ENCODE assay signal across 8 cellular contexts in the genomic region with DNA sequence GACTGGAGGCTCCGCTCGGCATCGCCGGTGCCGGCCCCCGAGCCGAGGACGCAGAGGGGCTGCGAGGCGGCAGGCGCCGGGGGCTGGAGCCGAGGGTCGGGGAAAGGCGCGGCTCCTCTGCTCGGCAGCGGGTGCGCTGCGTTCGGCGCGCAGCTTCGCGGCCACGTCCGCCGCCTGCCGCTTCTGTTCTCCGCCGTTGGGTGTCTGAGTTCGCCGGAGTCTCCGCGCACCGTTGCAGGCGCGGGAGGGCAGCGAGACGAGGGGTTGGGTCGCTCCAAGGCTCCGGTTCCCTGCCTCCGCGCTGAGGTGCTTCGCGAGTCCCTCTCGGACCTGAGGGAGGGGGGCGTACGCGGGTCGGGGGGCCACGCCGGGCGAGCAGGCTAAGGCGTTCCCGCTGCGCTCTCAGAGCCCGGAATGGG. TPM values are rescaled to one million over a fixed set of nuclear protein-coding genes. Genes with fewer than 3 reads are reported as not detected.
DNase-seq lines count a peak whose midpoint lies in the region; ATAC-seq, FAIRE-seq and TF ChIP-seq lines count a peak whose summit lies in the region.

No MANE protein-coding gene starts in this region.

- TF ChIP-seq CTCF in GM20000 (IDR thresholded peaks at IDR 0.05; ENCODE audit: extremely low read depth, missing control alignments) (no peak), SK-N-SH (IDR thresholded peaks at IDR 0.05) (no peak), HepG2 (CRISPR knock-in tag; IDR thresholded peaks at IDR 0.05) (0 out of 2 replicates have a peak, but pooled peaks have one; percentile 14)

- POLR2A ChIA-PET in SK-N-SH (lab: Yijun Ruan, JAX) = no interaction called here
- POLR2A ChIA-PET in HepG2 (lab: Yijun Ruan, JAX) = no interaction called here

- peaks cover 5% of the 10 kb centered on the region for H3F3A ChIP-seq in SK-N-SH (replicated peaks; ENCODE audit: insufficient read depth)

- no peaks in the 10 kb centered on the region for H3K36me3 ChIP-seq in SK-N-SH (replicated peaks in 1 of 2; ENCODE audit: control insufficient read depth in 1 of 2, insufficient read depth in 2 of 2, low read length in 1 of 2)
- H3K36me3 ChIP-seq in HepG2 (replicated peaks in 1 of 2; ENCODE audit: control insufficient read depth in 1 of 2, insufficient read depth in 2 of 2, low read length in 2 of 2) = no peaks in the 10 kb centered on the region

- no peak overlapping the region for H3K27ac Mint-ChIP-seq in stimulated activated effector memory CD8-positive, alpha-beta T cell treated with anti-CD3 and anti-CD28 coated beads, Interleukin-12 subunit alpha, Interleukin-12 subunit beta, amount 100 ng/mL, for 72 hours

- CTCF ChIA-PET in SK-N-SH (lab: Yijun Ruan, JAX) = interaction anchor here (0.8 to 2.1 kb wide), 2 partner anchors 18 to 85 kb away, joined by 3 to 6 read pairs; no protein-coding TSS in a partner anchor
- CTCF ChIA-PET in HepG2 (lab: Yijun Ruan, JAX; ENCODE audit: low intra/inter-chr PET ratio, low total read pairs) = no interaction called here

- H3K4me1 Mint-ChIP-seq in stimulated activated effector memory CD8-positive, alpha-beta T cell treated with anti-CD3 and anti-CD28 coated beads, Interleukin-12 subunit alpha, Interleukin-12 subunit beta, amount 100 ng/mL, for 72 hours = peaks cover 23% of the 10 kb centered on the region

- BruUV-seq in HepG2 (replicated peaks; lab: Mats Ljungman, UMichigan) = no TSS peak

- TF ChIP-seq POLR2A in HepG2 (IDR thresholded peaks at IDR 0.05; ENCODE audit: insufficient read depth in 1 of 2, low read depth in 2 of 2, low read length in 2 of 2) = no peak

- 0 out of 2 replicates have a peak, but pooled peaks cover 7% of the 10 kb centered on the region for H3K27me3 ChIP-seq in SK-N-SH (ENCODE audit: insufficient read depth)
- peaks cover 9 to 68% of the 10 kb centered on the region in 2 experiments; a peak in 4 of 5 replicates for H3K27me3 ChIP-seq in HepG2 (ENCODE audit: control insufficient read depth in 1 of 2, insufficient read depth in 2 of 2, low read length in 2 of 2)

- H3K9me3 ChIP-seq in SK-N-SH = no peaks in the 10 kb centered on the region
- no peaks in the 10 kb centered on the region for H3K9me3 ChIP-seq in HepG2 (ENCODE audit: low read length)

- H3K36me3 Mint-ChIP-seq in stimulated activated effector memory CD8-positive, alpha-beta T cell treated with anti-CD3 and anti-CD28 coated beads, Interleukin-12 subunit alpha, Interleukin-12 subunit beta, amount 100 ng/mL, for 72 hours = no peaks in the 10 kb centered on the region

- H4K20me1 ChIP-seq in SK-N-SH (ENCODE audit: insufficient read depth) (no peaks in the 10 kb centered on the region), HepG2 (ENCODE audit: insufficient read depth, low read length) (peaks cover 4% of the 10 kb centered on the region; the same call in 1 of the 2 replicates)

- peak overlapping the region; percentile 97 for H3K4me2 ChIP-seq in SK-N-SH
- peak overlapping the region; percentile 57 for H3K4me2 ChIP-seq in HepG2 (ENCODE audit: low read depth, low read length)

- peak overlapping the region; percentile 72 for H3K4me3 Mint-ChIP-seq in stimulated activated effector memory CD8-positive, alpha-beta T cell treated with anti-CD3 and anti-CD28 coated beads, Interleukin-12 subunit alpha, Interleukin-12 subunit beta, amount 100 ng/mL, for 72 hours

- peaks cover 0 to 6% of the 10 kb centered on the region in 2 experiments; a peak in 1 of 4 replicates for H3K4me1 ChIP-seq in SK-N-SH (ENCODE audit: control insufficient read depth in 1 of 2, insufficient read depth in 2 of 2, low read depth in 1 of 2, low read length in 1 of 2)
- H3K4me1 ChIP-seq in HepG2 (ENCODE audit: insufficient read depth, low read length) = peaks cover 5% of the 10 kb centered on the region; the same call in 1 of the 2 replicates

- DNase-seq in GM20000 (ENCODE audit: low spot score) (peak; percentile 56), SK-N-SH (peak; percentile 84), caudate nucleus (lab: John Stamatoyannopoulos, UW) (peak in 5 of 61 donors; percentile 57 to 84 (median 71)), HepG2 (ENCODE audit: low spot score) (no peak), globus pallidus (ENCODE audit: low spot score) (no peak), medulla oblongata (ENCODE audit: extremely low spot score) (no peak)
- DNase-seq in stimulated activated effector memory CD8-positive, alpha-beta T cell treated with anti-CD3 and anti-CD28 coated beads, Interleukin-12 subunit alpha, Interleukin-12 subunit beta, amount 100 ng/mL, for 72 hours (ENCODE audit: low spot score in 2 of 2) = peak; percentile 10 to 57

- no peak for FAIRE-seq in HepG2 (lab: Jason Lieb, UNC)

- H3K9ac ChIP-seq in SK-N-SH (peak overlapping the region; percentile 48), HepG2 (ENCODE audit: insufficient read depth, low read depth, low read length) (no peak overlapping the region)

- peak overlapping the region; percentile 78; the same call in 1 of the 2 replicates for H2AFZ ChIP-seq in SK-N-SH (ENCODE audit: low read depth)
- H2AFZ ChIP-seq in HepG2 (ENCODE audit: low read length) = no peak overlapping the region

- TF ChIP-seq RAD21 in SK-N-SH (IDR thresholded peaks at IDR 0.05; ENCODE audit: low read length) = no peak
- TF ChIP-seq RAD21 in HepG2 (CRISPR knock-in tag; IDR thresholded peaks at IDR 0.05) = no peak

- TF ChIP-seq EP300 in SK-N-SH (IDR thresholded peaks at IDR 0.05; ENCODE audit: borderline replicate concordance in 1 of 2, low read depth in 1 of 2, low read length in 1 of 2) (no peak), HepG2 (IDR thresholded peaks at IDR 0.05; ENCODE audit: low read depth in 2 of 2, low read length in 2 of 2) (no peak), HepG2 (CRISPR knock-in tag; IDR thresholded peaks at IDR 0.05; ENCODE audit: borderline replicate concordance) (no peak)

- H3K79me2 ChIP-seq in SK-N-SH (ENCODE audit: insufficient read depth) (no peaks in the 10 kb centered on the region), HepG2 (ENCODE audit: insufficient read depth, low read length) (no peaks in the 10 kb centered on the region)

- 0% methylated on average over 8 of the region's 58 CpGs for WGBS in SK-N-SH (ENCODE audit: low lambda C conversion rate)
- WGBS in HepG2 (ENCODE audit: low lambda C conversion rate) = 20% methylated on average over 7 of the region's 58 CpGs

- ATAC-seq in HepG2 = peak; percentile 42
- peak; percentile 50 for ATAC-seq in stimulated activated effector memory CD8-positive, alpha-beta T cell treated with anti-CD3 and anti-CD28 coated beads, Interleukin-12 subunit alpha, Interleukin-12 subunit beta, amount 100 ng/mL, for 72 hours
- ATAC-seq in HG03565 (IDR thresholded peaks at IDR 0.05; ENCODE audit: unreplicated experiment) = no peak

- in situ Hi-C loops in HepG2 (cut with HindIII; ENCODE audit: extremely low pct_ligation_motif_present, low pct_unique_long_range_greater_than_20kb) = loop anchor here (5.0 to 25.0 kb wide), 2 partner anchors 394 to 1039 kb away; no protein-coding TSS in a partner anchor

- no peak overlapping the region; a peak in 1 of 4 replicates for H3K27ac ChIP-seq in SK-N-SH (ENCODE audit: low read depth in 2 of 2, low read length in 1 of 2)
- H3K27ac ChIP-seq in caudate nucleus (ENCODE audit: low read depth, low read length) = peak overlapping the region; percentile 67
- H3K27ac ChIP-seq in HepG2 (ENCODE audit: extremely low read length, insufficient read depth, low read length) = no peak overlapping the region

- no peaks in the 10 kb centered on the region for H3K9me2 ChIP-seq in SK-N-SH

- intact Hi-C loops in HepG2 (cut with micrococcal nuclease; ENCODE audit: unreplicated experiment) = loop anchor here (5.0 kb wide), 2 partner anchors 169 to 964 kb away; no protein-coding TSS in a partner anchor

- no peaks in the 10 kb centered on the region for H3K9me3 Mint-ChIP-seq in stimulated activated effector memory CD8-positive, alpha-beta T cell treated with anti-CD3 and anti-CD28 coated beads, Interleukin-12 subunit alpha, Interleukin-12 subunit beta, amount 100 ng/mL, for 72 hours

- peak overlapping the region; percentile 61 to 71 for H3K4me3 ChIP-seq in SK-N-SH (ENCODE audit: low read depth in 2 of 2, low read length in 1 of 2)
- peak overlapping the region; percentile 45 to 60 (median 53); a peak in 5 of 6 replicates for H3K4me3 ChIP-seq in HepG2 (replicated peaks in 1 of 3; ENCODE audit: insufficient read depth in 1 of 3, low read depth in 2 of 3, low read length in 3 of 3)

TF ChIP-seq in SK-N-SH, 30 proteins besides CTCF, POLR2A, EP300 and RAD21 (continues in another document):
- no peak for TF ChIP-seq FOXJ3 (CRISPR knock-in tag; IDR thresholded peaks at IDR 0.05)
- no peak for TF ChIP-seq TAF1 (IDR thresholded peaks at IDR 0.05; ENCODE audit: borderline replicate concordance, low read depth, low read length)

TF ChIP-seq in HepG2, 621 proteins besides CTCF, POLR2A, EP300 and RAD21 (continues in another document):
- 0 out of 2 replicates have a peak, but pooled peaks have one; percentile 47 for TF ChIP-seq MTF2 (CRISPR knock-in tag; IDR thresholded peaks at IDR 0.05; ENCODE audit: borderline replicate concordance)

RNA-seq across cellular contexts. Expression of gene MN1, which starts 0.3 kb away (rescaled TPM):
- polyA plus RNA-seq in SK-N-SH (2012; rRNA removed) (0.11 and 0.20 TPM in 2 replicates), HepG2 (2011; rRNA removed) (0.01 and 0.09 TPM in 2 replicates)
- polyA plus RNA-seq in SK-N-SH (2012; cell fraction: cytosol; rRNA removed) = 0.05 TPM in 2 replicates
- polyA plus RNA-seq in SK-N-SH (2012; cell fraction: nucleus; rRNA removed) = 0.16 and 0.33 TPM in 2 replicates
- not detected in 2 replicates for total RNA-seq in HepG2 (2016; rRNA removed; fragmentation: Illumina TruSeq; extraction: Trizol)
- total RNA-seq in HepG2 (2016; cell fraction: cytosol; rRNA removed; fragmentation: Illumina TruSeq; extraction: Trizol; ENCODE audit: low read depth) = not detected in 2 replicates
- 0.02 TPM in 1 of 2 replicates, not detected in the other for total RNA-seq in HepG2 (2016; cell fraction: insoluble cytoplasmic fraction; rRNA removed; fragmentation: Illumina TruSeq; extraction: Trizol)
- not detected in 2 replicates for total RNA-seq in HepG2 (2016; cell fraction: membrane; rRNA removed; fragmentation: Illumina TruSeq; extraction: Trizol)
- not detected in 2 replicates for total RNA-seq in HepG2 (2016; cell fraction: nucleus; rRNA removed; fragmentation: Illumina TruSeq; extraction: Trizol)
- polyA plus RNA-seq in HepG2 (2011; cell fraction: cytosol; rRNA removed) = 0.01 and 0.03 TPM in 2 replicates
- polyA plus RNA-seq in HepG2 (2011; cell fraction: nucleus; rRNA removed) = 0.03 and 0.05 TPM in 2 replicates
- polyA plus RNA-seq in HepG2 (2012) = 0.03 and 0.04 TPM in 2 replicates
- polyA plus RNA-seq in HepG2 (2016; cell fraction: cytosol; fragmentation: Illumina TruSeq; extraction: Trizol; ENCODE audit: low read depth) = not detected in 2 replicates
- polyA plus RNA-seq in HepG2 (2016; cell fraction: insoluble cytoplasmic fraction; fragmentation: Illumina TruSeq; extraction: Trizol; ENCODE audit: low read depth) = not detected in 2 replicates
- not detected in 2 replicates for polyA plus RNA-seq in HepG2 (2016; cell fraction: membrane; fragmentation: Illumina TruSeq; extraction: Trizol; ENCODE audit: low read depth)
- polyA plus RNA-seq in HepG2 (2016; cell fraction: nucleus; fragmentation: Illumina TruSeq; extraction: Trizol; ENCODE audit: insufficient read depth, low read depth) = 0.11 TPM in 1 of 2 replicates, not detected in the other
- polyA minus RNA-seq in HepG2 (2011; rRNA and poly(A)+ RNA removed; ENCODE audit: low replicate concordance) = 0.44 and 10.0 TPM in 2 replicates
- polyA minus RNA-seq in HepG2 (2011; cell fraction: cytosol; rRNA and poly(A)+ RNA removed) = not detected in 2 replicates
- polyA minus RNA-seq in HepG2 (2011; cell fraction: nucleus; rRNA and poly(A)+ RNA removed) = under 0.01 and 0.13 TPM in 2 replicates

Comparison
In these comparisons a context has a peak if more than half of its experiments do, and no peak if none do; other contexts are left out.
1. DNase-seq: peak in GM20000 (single experiment), SK-N-SH (single experiment) and stimulated activated effector memory CD8-positive, alpha-beta T cell treated with anti-CD3 and anti-CD28 coated beads, Interleukin-12 subunit alpha, Interleukin-12 subunit beta, amount 100 ng/mL, for 72 hours (2 of 2); none in HepG2 (single experiment), globus pallidus (single experiment) and medulla oblongata (single experiment).